Comparison of ENCODE assay signal across 1 cellular context in the genomic region with DNA sequence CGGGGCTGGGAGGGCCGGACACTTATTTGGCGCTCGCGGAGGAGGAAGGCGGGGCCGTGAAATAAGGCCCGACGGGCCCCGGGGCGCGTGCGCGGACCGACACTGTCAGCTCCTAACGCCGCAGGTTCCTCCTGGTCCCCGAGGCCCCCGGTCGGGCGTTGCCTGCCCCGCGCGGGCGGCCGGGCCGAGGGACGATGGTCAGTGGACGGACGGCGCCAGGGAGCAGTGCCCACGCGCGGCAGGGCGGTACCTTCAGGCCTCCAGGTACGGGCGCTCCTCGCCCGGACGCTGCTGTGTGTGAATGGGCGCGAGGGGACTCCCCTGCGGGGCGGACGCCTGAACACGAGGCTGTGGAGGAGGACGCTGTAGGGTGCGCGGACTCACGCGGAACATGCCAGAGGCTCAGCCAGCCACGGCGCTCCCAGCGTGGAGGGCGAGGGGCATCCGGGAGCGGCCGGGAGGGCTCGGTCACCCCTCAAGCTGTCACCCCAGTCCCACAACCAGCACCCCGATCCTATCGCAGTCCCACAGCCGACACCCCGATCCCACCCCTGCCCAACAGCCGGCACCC.
TF ChIP-seq lines count a peak whose summit lies in the region.

No MANE protein-coding gene starts in this region.

TF ChIP-seq in HepG2, 621 proteins besides CTCF, POLR2A, EP300 and RAD21 (continued from another document and continues in another):
- TF ChIP-seq, protein P1, sequence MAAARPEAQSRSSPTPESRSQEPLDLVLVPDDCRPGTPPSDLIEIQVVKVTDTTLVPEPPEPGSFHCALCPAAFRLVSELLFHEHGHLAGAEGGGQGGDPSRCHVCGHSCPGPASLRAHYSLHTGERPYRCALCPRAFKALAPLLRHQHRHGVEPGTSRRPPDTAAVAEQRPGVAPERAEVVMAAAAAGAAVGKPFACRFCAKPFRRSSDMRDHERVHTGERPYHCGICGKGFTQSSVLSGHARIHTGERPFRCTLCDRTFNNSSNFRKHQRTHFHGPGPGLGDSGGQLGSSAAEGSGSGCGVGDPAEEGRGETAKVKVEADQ (CRISPR knock-in tag; IDR thresholded peaks at IDR 0.05; ENCODE audit: borderline replicate concordance) = peak; percentile 67; the same call in 1 of the 2 replicates
- TF ChIP-seq, protein P2, sequence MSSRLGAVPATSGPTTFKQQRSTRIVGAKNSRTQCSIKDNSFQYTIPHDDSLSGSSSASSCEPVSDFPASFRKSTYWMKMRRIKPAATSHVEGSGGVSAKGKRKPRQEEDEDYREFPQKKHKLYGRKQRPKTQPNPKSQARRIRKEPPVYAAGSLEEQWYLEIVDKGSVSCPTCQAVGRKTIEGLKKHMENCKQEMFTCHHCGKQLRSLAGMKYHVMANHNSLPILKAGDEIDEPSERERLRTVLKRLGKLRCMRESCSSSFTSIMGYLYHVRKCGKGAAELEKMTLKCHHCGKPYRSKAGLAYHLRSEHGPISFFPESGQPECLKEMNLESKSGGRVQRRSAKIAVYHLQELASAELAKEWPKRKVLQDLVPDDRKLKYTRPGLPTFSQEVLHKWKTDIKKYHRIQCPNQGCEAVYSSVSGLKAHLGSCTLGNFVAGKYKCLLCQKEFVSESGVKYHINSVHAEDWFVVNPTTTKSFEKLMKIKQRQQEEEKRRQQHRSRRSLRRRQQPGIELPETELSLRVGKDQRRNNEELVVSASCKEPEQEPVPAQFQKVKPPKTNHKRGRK (CRISPR knock-in tag; IDR thresholded peaks at IDR 0.05) = peak; percentile 64; the same call in 1 of the 2 replicates
- TF ChIP-seq ZNF781 (CRISPR knock-in tag; IDR thresholded peaks at IDR 0.05; ENCODE audit: borderline replicate concordance, not compliant biosample characterization) (no peak), MIXL1 (CRISPR knock-in tag; IDR thresholded peaks at IDR 0.05) (no peak; the same call in 1 of the 2 replicates), DMAP1 (CRISPR knock-in tag; IDR thresholded peaks at IDR 0.05) (peak; percentile 93), PHB2 (IDR thresholded peaks at IDR 0.05; ENCODE audit: partially characterized antibody) (no peak), ZFP1 (CRISPR knock-in tag; IDR thresholded peaks at IDR 0.05) (no peak), SIN3B (IDR thresholded peaks at IDR 0.05; ENCODE audit: low read length) (no peak), MLLT10 (CRISPR knock-in tag; IDR thresholded peaks at IDR 0.05) (no peak), LCORL (IDR thresholded peaks at IDR 0.05) (no peak), LCORL (CRISPR knock-in tag; IDR thresholded peaks at IDR 0.05) (peak; percentile 85; the same call in 1 of the 2 replicates), MAF1 (CRISPR knock-in tag; IDR thresholded peaks at IDR 0.05; ENCODE audit: borderline replicate concordance) (peak; percentile 92; the same call in 1 of the 2 replicates), HOXA7 (CRISPR knock-in tag; IDR thresholded peaks at IDR 0.05) (peak; percentile 83; the same call in 1 of the 2 replicates), CBX2 (IDR thresholded peaks at IDR 0.05; ENCODE audit: low read depth, low read length) (no peak), CBX2 (CRISPR knock-in tag; IDR thresholded peaks at IDR 0.05; ENCODE audit: low read depth) (no peak; the same call in 1 of the 2 replicates), KLF6 (CRISPR knock-in tag; IDR thresholded peaks at IDR 0.05) (peak; percentile 96), MYPOP (CRISPR knock-in tag; IDR thresholded peaks at IDR 0.05) (peak; percentile 80; the same call in 1 of the 2 replicates), STAG1 (CRISPR knock-in tag; IDR thresholded peaks at IDR 0.05) (peak; percentile 32; the same call in 1 of the 2 replicates), TOPORS (CRISPR knock-in tag; IDR thresholded peaks at IDR 0.05) (peak; percentile 58; the same call in 1 of the 2 replicates), SP5 (CRISPR knock-in tag; IDR thresholded peaks at IDR 0.05; ENCODE audit: borderline replicate concordance, low read depth) (peak; percentile 83), NFE2 (CRISPR knock-in tag; IDR thresholded peaks at IDR 0.05) (no peak), MXD4 (CRISPR knock-in tag; IDR thresholded peaks at IDR 0.05) (peak; percentile 95), NR3C1 (CRISPR knock-in tag; IDR thresholded peaks at IDR 0.05) (no peak), TARDBP (CRISPR knock-in tag; IDR thresholded peaks at IDR 0.05) (peak; percentile 78), JUND (CRISPR knock-in tag; IDR thresholded peaks at IDR 0.05) (no peak), HIVEP1 (CRISPR knock-in tag; IDR thresholded peaks at IDR 0.05) (peak; percentile 76; the same call in 1 of the 2 replicates), ZNF468 (CRISPR knock-in tag; IDR thresholded peaks at IDR 0.05) (peak; percentile 88; the same call in 1 of the 2 replicates), ZNF704 (CRISPR knock-in tag; IDR thresholded peaks at IDR 0.05; ENCODE audit: borderline replicate concordance) (peak; percentile 70; the same call in 1 of the 2 replicates), ZNF567 (CRISPR knock-in tag; IDR thresholded peaks at IDR 0.05; ENCODE audit: borderline replicate concordance) (peak; percentile 90; the same call in 1 of the 2 replicates), ZNF629 (CRISPR knock-in tag; conservative IDR thresholded peaks at IDR 0.05) (peak; percentile 37; the same call in 1 of the 2 replicates), ZZZ3 (CRISPR knock-in tag; IDR thresholded peaks at IDR 0.05; ENCODE audit: borderline replicate concordance) (peak; percentile 91; the same call in 1 of the 2 replicates), ZNF501 (CRISPR knock-in tag; IDR thresholded peaks at IDR 0.05) (peak; percentile 83), HCFC1 (IDR thresholded peaks at IDR 0.05; ENCODE audit: low read depth, low read length) (peak; percentile 59; the same call in 1 of the 2 replicates), ZNF572 (CRISPR knock-in tag; IDR thresholded peaks at IDR 0.05) (0 out of 2 replicates have a peak, but pooled peaks have one; percentile 86), ZNF552 (CRISPR knock-in tag; IDR thresholded peaks at IDR 0.05; ENCODE audit: borderline replicate concordance) (peak; percentile 61; the same call in 1 of the 2 replicates), ATF2 (CRISPR knock-in tag; IDR thresholded peaks at IDR 0.05) (peak; percentile 79), ZBTB1 (CRISPR knock-in tag; IDR thresholded peaks at IDR 0.05; ENCODE audit: borderline replicate concordance) (0 out of 2 replicates have a peak, but pooled peaks have one; percentile 42), ZNF775 (CRISPR knock-in tag; IDR thresholded peaks at IDR 0.05; ENCODE audit: borderline replicate concordance) (peak; percentile 80; the same call in 1 of the 2 replicates), ZBTB21 (CRISPR knock-in tag; IDR thresholded peaks at IDR 0.05) (no peak), ZNF484 (CRISPR knock-in tag; IDR thresholded peaks at IDR 0.05; ENCODE audit: borderline replicate concordance, low read depth) (peak; percentile 91; the same call in 1 of the 2 replicates), EED (CRISPR knock-in tag; IDR thresholded peaks at IDR 0.05) (peak; percentile 91)
- TF ChIP-seq, protein P3, sequence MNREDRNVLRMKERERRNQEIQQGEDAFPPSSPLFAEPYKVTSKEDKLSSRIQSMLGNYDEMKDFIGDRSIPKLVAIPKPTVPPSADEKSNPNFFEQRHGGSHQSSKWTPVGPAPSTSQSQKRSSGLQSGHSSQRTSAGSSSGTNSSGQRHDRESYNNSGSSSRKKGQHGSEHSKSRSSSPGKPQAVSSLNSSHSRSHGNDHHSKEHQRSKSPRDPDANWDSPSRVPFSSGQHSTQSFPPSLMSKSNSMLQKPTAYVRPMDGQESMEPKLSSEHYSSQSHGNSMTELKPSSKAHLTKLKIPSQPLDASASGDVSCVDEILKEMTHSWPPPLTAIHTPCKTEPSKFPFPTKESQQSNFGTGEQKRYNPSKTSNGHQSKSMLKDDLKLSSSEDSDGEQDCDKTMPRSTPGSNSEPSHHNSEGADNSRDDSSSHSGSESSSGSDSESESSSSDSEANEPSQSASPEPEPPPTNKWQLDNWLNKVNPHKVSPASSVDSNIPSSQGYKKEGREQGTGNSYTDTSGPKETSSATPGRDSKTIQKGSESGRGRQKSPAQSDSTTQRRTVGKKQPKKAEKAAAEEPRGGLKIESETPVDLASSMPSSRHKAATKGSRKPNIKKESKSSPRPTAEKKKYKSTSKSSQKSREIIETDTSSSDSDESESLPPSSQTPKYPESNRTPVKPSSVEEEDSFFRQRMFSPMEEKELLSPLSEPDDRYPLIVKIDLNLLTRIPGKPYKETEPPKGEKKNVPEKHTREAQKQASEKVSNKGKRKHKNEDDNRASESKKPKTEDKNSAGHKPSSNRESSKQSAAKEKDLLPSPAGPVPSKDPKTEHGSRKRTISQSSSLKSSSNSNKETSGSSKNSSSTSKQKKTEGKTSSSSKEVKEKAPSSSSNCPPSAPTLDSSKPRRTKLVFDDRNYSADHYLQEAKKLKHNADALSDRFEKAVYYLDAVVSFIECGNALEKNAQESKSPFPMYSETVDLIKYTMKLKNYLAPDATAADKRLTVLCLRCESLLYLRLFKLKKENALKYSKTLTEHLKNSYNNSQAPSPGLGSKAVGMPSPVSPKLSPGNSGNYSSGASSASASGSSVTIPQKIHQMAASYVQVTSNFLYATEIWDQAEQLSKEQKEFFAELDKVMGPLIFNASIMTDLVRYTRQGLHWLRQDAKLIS (CRISPR knock-in tag; IDR thresholded peaks at IDR 0.05) = peak; percentile 88
- TF ChIP-seq, protein P4, sequence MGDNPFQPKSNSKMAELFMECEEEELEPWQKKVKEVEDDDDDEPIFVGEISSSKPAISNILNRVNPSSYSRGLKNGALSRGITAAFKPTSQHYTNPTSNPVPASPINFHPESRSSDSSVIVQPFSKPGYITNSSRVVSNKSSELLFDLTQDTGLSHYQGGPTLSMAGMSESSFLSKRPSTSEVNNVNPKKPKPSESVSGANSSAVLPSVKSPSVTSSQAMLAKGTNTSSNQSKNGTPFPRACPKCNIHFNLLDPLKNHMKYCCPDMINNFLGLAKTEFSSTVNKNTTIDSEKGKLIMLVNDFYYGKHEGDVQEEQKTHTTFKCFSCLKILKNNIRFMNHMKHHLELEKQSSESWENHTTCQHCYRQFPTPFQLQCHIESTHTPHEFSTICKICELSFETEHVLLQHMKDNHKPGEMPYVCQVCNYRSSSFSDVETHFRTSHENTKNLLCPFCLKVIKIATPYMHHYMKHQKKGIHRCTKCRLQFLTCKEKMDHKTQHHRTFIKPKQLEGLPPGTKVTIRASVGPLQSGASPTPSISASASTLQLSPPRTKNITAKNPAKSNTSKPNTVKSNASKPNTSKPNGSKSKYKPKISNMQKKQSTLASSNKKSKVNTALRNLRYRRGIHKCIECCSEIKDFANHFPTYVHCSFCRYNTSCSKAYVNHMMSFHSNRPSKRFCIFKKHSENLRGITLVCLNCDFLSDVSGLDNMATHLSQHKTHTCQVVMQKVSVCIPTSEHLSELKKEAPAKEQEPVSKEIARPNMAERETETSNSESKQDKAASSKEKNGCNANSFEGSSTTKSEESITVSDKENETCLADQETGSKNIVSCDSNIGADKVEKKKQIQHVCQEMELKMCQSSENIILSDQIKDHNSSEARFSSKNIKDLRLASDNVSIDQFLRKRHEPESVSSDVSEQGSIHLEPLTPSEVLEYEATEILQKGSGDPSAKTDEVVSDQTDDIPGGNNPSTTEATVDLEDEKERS (CRISPR knock-in tag; IDR thresholded peaks at IDR 0.05) = peak; percentile 60; the same call in 1 of the 2 replicates
- TF ChIP-seq, protein P5, sequence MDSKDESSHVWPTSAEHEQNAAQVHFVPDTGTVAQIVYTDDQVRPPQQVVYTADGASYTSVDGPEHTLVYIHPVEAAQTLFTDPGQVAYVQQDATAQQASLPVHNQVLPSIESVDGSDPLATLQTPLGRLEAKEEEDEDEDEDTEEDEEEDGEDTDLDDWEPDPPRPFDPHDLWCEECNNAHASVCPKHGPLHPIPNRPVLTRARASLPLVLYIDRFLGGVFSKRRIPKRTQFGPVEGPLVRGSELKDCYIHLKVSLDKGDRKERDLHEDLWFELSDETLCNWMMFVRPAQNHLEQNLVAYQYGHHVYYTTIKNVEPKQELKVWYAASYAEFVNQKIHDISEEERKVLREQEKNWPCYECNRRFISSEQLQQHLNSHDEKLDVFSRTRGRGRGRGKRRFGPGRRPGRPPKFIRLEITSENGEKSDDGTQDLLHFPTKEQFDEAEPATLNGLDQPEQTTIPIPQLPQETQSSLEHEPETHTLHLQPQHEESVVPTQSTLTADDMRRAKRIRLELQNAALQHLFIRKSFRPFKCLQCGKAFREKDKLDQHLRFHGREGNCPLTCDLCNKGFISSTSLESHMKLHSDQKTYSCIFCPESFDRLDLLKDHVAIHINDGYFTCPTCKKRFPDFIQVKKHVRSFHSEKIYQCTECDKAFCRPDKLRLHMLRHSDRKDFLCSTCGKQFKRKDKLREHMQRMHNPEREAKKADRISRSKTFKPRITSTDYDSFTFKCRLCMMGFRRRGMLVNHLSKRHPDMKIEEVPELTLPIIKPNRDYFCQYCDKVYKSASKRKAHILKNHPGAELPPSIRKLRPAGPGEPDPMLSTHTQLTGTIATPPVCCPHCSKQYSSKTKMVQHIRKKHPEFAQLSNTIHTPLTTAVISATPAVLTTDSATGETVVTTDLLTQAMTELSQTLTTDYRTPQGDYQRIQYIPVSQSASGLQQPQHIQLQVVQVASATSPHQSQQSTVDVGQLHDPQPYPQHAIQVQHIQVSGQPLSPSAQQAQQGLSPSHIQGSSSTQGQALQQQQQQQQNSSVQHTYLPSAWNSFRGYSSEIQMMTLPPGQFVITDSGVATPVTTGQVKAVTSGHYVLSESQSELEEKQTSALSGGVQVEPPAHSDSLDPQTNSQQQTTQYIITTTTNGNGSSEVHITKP (CRISPR knock-in tag; IDR thresholded peaks at IDR 0.05; ENCODE audit: low read depth) = no peak
